Comparison of ENCODE assay signal across 19 cellular contexts in the genomic region with DNA sequence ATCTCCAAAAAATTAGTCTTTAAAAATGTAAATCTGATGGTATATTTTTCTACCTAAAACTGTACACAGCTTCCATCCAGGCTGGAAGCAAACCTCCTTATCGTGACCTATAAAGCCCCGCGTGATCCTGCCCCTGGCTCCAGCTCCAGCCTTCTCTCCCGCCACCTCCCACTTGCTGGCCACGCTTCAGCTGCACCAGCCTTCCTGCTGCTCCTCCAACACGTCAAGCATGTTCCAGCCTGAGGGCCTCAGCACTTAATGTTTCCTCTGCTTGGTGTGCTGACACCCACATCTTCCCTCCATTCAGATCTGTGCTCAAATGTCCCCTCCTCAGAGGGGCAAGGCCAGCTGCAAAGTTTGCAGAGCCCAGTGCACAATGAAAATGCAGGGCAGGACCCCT.
DNase-seq lines count a peak whose midpoint lies in the region; ATAC-seq and TF ChIP-seq lines count a peak whose summit lies in the region.
"Had no signal": no experiment of that assay in that cellular context is flagged by ENCODE, and none has a peak within 500 bp of the region (broad histone marks: within the 10 kb centered on the region; RNA-seq: fewer than 3 reads in every experiment).

No MANE protein-coding gene starts in this region.

- no peak overlapping the region for H2BK15ac ChIP-seq in neuronal stem cell (ENCODE audit: low read length)

- no peak overlapping the region for H4K8ac ChIP-seq in neuronal stem cell (ENCODE audit: low read depth, low read length)

- no peak overlapping the region for H2BK120ac ChIP-seq in neuronal stem cell (ENCODE audit: low read depth, low read length)

- no peaks in the 10 kb centered on the region for H3K27me3 ChIP-seq in neuronal stem cell (ENCODE audit: control insufficient read depth in 3 of 3, insufficient read depth in 3 of 3, low read depth in 1 of 3, low read length in 3 of 3)
- H3K27me3 ChIP-seq: BE2C had no signal

- H3K4me1 ChIP-seq in HEK293 (ENCODE audit: control insufficient read depth, insufficient read depth, low read length) (no peaks in the 10 kb centered on the region), neuronal stem cell (ENCODE audit: control insufficient read depth in 2 of 2, insufficient read depth in 1 of 2, low read depth in 1 of 2, low read length in 2 of 2) (peaks cover 0 to 1% of the 10 kb centered on the region in 2 donors)
- H3K4me1 ChIP-seq: BE2C had no signal

- ATAC-seq in GM19351 (IDR thresholded peaks at IDR 0.05; ENCODE audit: unreplicated experiment) (no peak), HG03378 (IDR thresholded peaks at IDR 0.05; ENCODE audit: unreplicated experiment) (no peak)
- ATAC-seq: GM23338 had no signal

- H3K9me3 ChIP-seq in HEK293 (ENCODE audit: control insufficient read depth, insufficient read depth, low read depth, low read length) (no peaks in the 10 kb centered on the region), neuronal stem cell (replicated peaks in 1 of 2; ENCODE audit: control insufficient read depth in 2 of 2, insufficient read depth in 1 of 2, low read depth in 1 of 2, low read length in 2 of 2) (no peaks in the 10 kb centered on the region)
- H3K9me3 ChIP-seq: BE2C had no signal

- no peak overlapping the region for H3K4me2 ChIP-seq in neuronal stem cell (ENCODE audit: insufficient read depth, low read length, poor library complexity, severe bottlenecking)
- H3K4me2 ChIP-seq: GM23338 had no signal

- H2BK5ac ChIP-seq in neuronal stem cell (ENCODE audit: low read length): no peak overlapping the region

- peak overlapping the region; percentile 35 for H2AFZ ChIP-seq in neuronal stem cell (ENCODE audit: low read length)

- H3K4me3 ChIP-seq in HEK293 (ENCODE audit: low read depth, low read length) (no peak overlapping the region), neuronal stem cell (ENCODE audit: low read length in 2 of 2) (no peak overlapping the region)
- H3K4me3 ChIP-seq: GM23338 had no signal

- no peak overlapping the region for H4K91ac ChIP-seq in neuronal stem cell (ENCODE audit: low read depth, low read length, poor library complexity)

- peak overlapping the region; percentile 11 for H3K18ac ChIP-seq in neuronal stem cell (ENCODE audit: low read length)

- POLR2A ChIA-PET in HEK293 (lab: Yijun Ruan, JAX): interaction anchor here (0.6 kb wide), 1 partner anchor 491 kb away, joined by 4 read pairs; no protein-coding TSS in a partner anchor

- H3K23ac ChIP-seq in neuronal stem cell (ENCODE audit: low read depth, low read length, poor library complexity): no peak overlapping the region

- H2BK12ac ChIP-seq in neuronal stem cell (ENCODE audit: low read length): no peak overlapping the region

- H3K14ac ChIP-seq in neuronal stem cell (ENCODE audit: low read length): no peak overlapping the region

- H3K79me1 ChIP-seq in neuronal stem cell (ENCODE audit: low read depth, low read length): no peaks in the 10 kb centered on the region

- H3K27ac ChIP-seq in HEK293 (ENCODE audit: extremely low read depth, low read depth, low read length) (no peak overlapping the region), neuronal stem cell (replicated peaks; ENCODE audit: low read length) (no peak overlapping the region)

- no peak overlapping the region for H2AK5ac ChIP-seq in neuronal stem cell (ENCODE audit: low read depth, low read length)

- H3K9ac ChIP-seq in neuronal stem cell (ENCODE audit: low read depth, low read length, poor library complexity): no peak overlapping the region

- CTCF ChIA-PET in HEK293 (lab: Yijun Ruan, JAX): interaction anchor here (1.0 kb wide), 1 partner anchor 50 kb away, joined by 3 read pairs; no protein-coding TSS in a partner anchor

- peak; percentile 38 for DNase-seq in foreskin melanocyte
- DNase-seq in neuronal stem cell (ENCODE audit: low spot score): no peak
- DNase-seq in activated effector memory CD4-positive, alpha-beta T cell treated with Interleukin-2 at 50 U/mL for 16 hours: no peak
- DNase-seq in NAMALWA (ENCODE audit: low spot score): no peak
- DNase-seq: ACHN; BE2C; C1 segment of cervical spinal cord; CD4-positive, CD25-positive, alpha-beta regulatory T cell; CD8-positive, alpha-beta memory T cell; COR-L47; DMS 273 treated with DMSO at 0.1 percent for 48 hours; DMS53; GDM1; HCEC 1CT; HFFc6 had no signal

- no peak for TF ChIP-seq CTCF in HEK293 (tag by site-specific recombination; IDR thresholded peaks at IDR 0.05)

- H3K4ac ChIP-seq in neuronal stem cell (ENCODE audit: low read length): no peak overlapping the region

- no CpG with 5 or more reads among the region's 6 CpGs for WGBS in neuronal stem cell (ENCODE audit: extremely low coverage in 2 of 2, insufficient read length in 2 of 2, insufficient replicate concordance in 1 of 2), 2 donors

- H3K36me3 ChIP-seq in HEK293 (ENCODE audit: control insufficient read depth in 2 of 2, insufficient read depth in 1 of 2, low read length in 2 of 2) (no peaks in the 10 kb centered on the region), neuronal stem cell (replicated peaks in 1 of 2; ENCODE audit: control insufficient read depth in 2 of 2, insufficient read depth in 2 of 2, low read length in 2 of 2) (no peaks in the 10 kb centered on the region)
- H3K36me3 ChIP-seq: BE2C had no signal

TF ChIP-seq in HEK293, 187 proteins besides CTCF, POLR2A, EP300 and RAD21:
- TF ChIP-seq, protein P1, sequence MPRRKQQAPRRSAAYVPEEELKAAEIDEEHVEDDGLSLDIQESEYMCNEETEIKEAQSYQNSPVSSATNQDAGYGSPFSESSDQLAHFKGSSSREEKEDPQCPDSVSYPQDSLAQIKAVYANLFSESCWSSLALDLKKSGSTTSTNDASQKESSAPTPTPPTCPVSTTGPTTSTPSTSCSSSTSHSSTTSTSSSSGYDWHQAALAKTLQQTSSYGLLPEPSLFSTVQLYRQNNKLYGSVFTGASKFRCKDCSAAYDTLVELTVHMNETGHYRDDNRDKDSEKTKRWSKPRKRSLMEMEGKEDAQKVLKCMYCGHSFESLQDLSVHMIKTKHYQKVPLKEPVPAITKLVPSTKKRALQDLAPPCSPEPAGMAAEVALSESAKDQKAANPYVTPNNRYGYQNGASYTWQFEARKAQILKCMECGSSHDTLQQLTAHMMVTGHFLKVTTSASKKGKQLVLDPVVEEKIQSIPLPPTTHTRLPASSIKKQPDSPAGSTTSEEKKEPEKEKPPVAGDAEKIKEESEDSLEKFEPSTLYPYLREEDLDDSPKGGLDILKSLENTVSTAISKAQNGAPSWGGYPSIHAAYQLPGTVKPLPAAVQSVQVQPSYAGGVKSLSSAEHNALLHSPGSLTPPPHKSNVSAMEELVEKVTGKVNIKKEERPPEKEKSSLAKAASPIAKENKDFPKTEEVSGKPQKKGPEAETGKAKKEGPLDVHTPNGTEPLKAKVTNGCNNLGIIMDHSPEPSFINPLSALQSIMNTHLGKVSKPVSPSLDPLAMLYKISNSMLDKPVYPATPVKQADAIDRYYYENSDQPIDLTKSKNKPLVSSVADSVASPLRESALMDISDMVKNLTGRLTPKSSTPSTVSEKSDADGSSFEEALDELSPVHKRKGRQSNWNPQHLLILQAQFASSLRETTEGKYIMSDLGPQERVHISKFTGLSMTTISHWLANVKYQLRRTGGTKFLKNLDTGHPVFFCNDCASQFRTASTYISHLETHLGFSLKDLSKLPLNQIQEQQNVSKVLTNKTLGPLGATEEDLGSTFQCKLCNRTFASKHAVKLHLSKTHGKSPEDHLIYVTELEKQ (tag by site-specific recombination; IDR thresholded peaks at IDR 0.05; ENCODE audit: borderline replicate concordance): no peak
- TF ChIP-seq, protein P2, sequence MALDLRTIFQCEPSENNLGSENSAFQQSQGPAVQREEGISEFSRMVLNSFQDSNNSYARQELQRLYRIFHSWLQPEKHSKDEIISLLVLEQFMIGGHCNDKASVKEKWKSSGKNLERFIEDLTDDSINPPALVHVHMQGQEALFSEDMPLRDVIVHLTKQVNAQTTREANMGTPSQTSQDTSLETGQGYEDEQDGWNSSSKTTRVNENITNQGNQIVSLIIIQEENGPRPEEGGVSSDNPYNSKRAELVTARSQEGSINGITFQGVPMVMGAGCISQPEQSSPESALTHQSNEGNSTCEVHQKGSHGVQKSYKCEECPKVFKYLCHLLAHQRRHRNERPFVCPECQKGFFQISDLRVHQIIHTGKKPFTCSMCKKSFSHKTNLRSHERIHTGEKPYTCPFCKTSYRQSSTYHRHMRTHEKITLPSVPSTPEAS (tag by site-specific recombination; IDR thresholded peaks at IDR 0.05): no peak
- TF ChIP-seq ZFHX2 (tag by site-specific recombination; conservative IDR thresholded peaks at IDR 0.05) (peak; percentile 79), EGR2 (tag by site-specific recombination; IDR thresholded peaks at IDR 0.05; ENCODE audit: low read depth) (peak; percentile 87), ZNF23 (tag by site-specific recombination; IDR thresholded peaks at IDR 0.05; ENCODE audit: borderline replicate concordance) (no peak), ZNF555 (tag by site-specific recombination; conservative IDR thresholded peaks at IDR 0.05) (no peak)
